7 cellular contexts compared by ENCODE assay signal in the genomic region with DNA sequence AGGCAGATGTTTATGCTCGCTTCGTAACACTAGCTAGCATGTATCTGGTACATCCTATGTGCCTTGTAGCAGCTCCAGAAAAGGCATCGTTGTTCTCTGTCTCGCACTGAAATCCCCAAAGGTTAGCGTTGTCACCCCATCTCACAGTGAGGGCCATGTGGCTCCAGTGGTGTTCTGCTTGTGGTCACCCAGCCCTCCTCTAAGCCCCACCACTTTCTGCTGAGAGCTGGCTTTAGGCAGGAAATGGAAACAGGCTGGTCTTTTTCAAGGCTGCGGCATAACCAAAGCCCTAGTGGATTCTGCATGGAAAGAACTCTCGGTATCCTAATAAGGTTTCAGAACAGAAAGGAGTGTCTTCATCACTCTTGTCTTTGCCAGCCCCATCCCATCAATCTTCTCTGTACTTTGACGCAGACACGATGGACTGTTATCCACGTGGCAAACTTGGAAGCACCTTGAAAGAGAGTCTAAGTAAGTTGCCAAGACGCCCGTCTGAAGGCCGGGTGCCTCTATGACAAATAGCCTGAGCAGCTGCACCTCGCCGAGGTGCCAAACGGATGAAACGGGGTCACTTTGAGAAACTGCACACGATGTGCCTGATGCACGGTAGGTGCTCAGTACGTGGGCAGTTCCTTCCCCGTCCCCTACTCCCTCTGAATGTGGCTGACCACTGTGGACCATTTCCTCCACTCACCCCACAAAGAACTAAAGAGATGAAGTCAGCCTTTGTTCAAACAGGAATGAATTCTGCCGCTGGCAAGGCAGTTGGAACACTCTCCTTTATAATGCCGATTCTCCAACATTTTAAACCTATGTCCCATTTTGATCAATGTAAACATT. TPM values are rescaled to one million over a fixed set of nuclear protein-coding genes. Genes with fewer than 3 reads are reported as not detected.
DNase-seq lines count a peak whose midpoint lies in the region; ATAC-seq and TF ChIP-seq lines count a peak whose summit lies in the region.

No MANE protein-coding gene starts in this region.

- H3K27me3 ChIP-seq in MG63 (no peaks in the 10 kb centered on the region), fibroblast of lung (ENCODE audit: control insufficient read depth, insufficient read depth, low read length) (no peaks in the 10 kb centered on the region)

- no peaks in the 10 kb centered on the region for H3K79me2 ChIP-seq in fibroblast of lung (ENCODE audit: control insufficient read depth, insufficient read depth, low read length)

- H3K4me1 ChIP-seq in fibroblast of lung (ENCODE audit: control insufficient read depth, extremely low read depth, insufficient read depth, low read length): peaks cover 12% of the 10 kb centered on the region

- peak overlapping the region; percentile 92 for H3K4me2 ChIP-seq in fibroblast of lung (ENCODE audit: extremely low read depth, insufficient read depth, low read length)

- H3K9me3 ChIP-seq in MG63: no peaks in the 10 kb centered on the region
- no peaks in the 10 kb centered on the region for H3K9me3 ChIP-seq in fibroblast of lung (ENCODE audit: control insufficient read depth, insufficient read depth, low read depth, low read length)

- no peaks in the 10 kb centered on the region for H4K20me1 ChIP-seq in fibroblast of lung (ENCODE audit: control insufficient read depth, extremely low read depth, insufficient read depth, low read length)

- TF ChIP-seq CTCF in fibroblast of lung (conservative IDR thresholded peaks at IDR 0.05 in 1 of 2, IDR thresholded peaks at IDR 0.05 in 1 of 2; ENCODE audit: low read depth in 1 of 2, low read length in 2 of 2): no peak

- H3K4me3 ChIP-seq in MG63: no peak overlapping the region
- peak overlapping the region in 1 of 4 experiments; percentile 11 for H3K4me3 ChIP-seq in fibroblast of lung (replicated peaks in 1 of 4; ENCODE audit: control extremely low read depth in 1 of 4, insufficient read depth in 1 of 4, low read depth in 3 of 4, low read length in 4 of 4)
- no peak overlapping the region for H3K4me3 ChIP-seq in skin epidermis

- no peak overlapping the region for H3K9ac ChIP-seq in fibroblast of lung (ENCODE audit: insufficient read depth, low read length)

- peak; percentile 16 for ATAC-seq in GM21360 (IDR thresholded peaks at IDR 0.05; ENCODE audit: unreplicated experiment)

- no peaks in the 10 kb centered on the region for H3K36me3 ChIP-seq in MG63
- no peaks in the 10 kb centered on the region for H3K36me3 ChIP-seq in fibroblast of lung (ENCODE audit: control insufficient read depth, insufficient read depth, low read length)

- peak overlapping the region; percentile 50 for H3K27ac ChIP-seq in fibroblast of lung (ENCODE audit: insufficient read depth, low read length)
- peak overlapping the region in 16 of 21 experiments; percentile 1 to 77 (median 51) for H3K27ac ChIP-seq in skin epidermis

- H2AFZ ChIP-seq in fibroblast of lung (ENCODE audit: low read length): peak overlapping the region; percentile 87

- DNase-seq in MG63: peak; percentile 86
- DNase-seq in fibroblast of lung (ENCODE audit: low read depth in 2 of 2): peak; percentile 86
- no peak for DNase-seq in NCI-H187 treated with DMSO at 0.1 percent for 48 hours (lab: John Stamatoyannopoulos, UW)
- DNase-seq in NCI-H345 treated with DMSO at 0.1 percent for 48 hours (lab: John Stamatoyannopoulos, UW; ENCODE audit: unreplicated experiment): no peak
- no peak for DNase-seq in stimulated activated naive CD4-positive, alpha-beta T cell treated with Interleukin-2 at 50 U/mL for 16 hours (lab: John Stamatoyannopoulos, UW)

RNA-seq across cellular contexts. Expression of gene MEF2A, which starts 57.8 kb away (rescaled TPM):
- total RNA-seq in MG63 (2014; rRNA removed; shearing (Covaris generic); ENCODE audit: low replicate concordance): 29.1 and 68.8 TPM in 2 replicates
- total RNA-seq in fibroblast of lung: 14.9 and 24.6 TPM in 2 replicates
- polyA plus RNA-seq in fibroblast of lung: 33.5 and 40.4 TPM in 2 replicates
- 19.0 and 25.5 TPM in 2 replicates for polyA plus RNA-seq in fibroblast of lung (2012)
- 22.1 and 26.3 TPM in 2 replicates for polyA minus RNA-seq in fibroblast of lung (ENCODE audit: low replicate concordance)

Comparison
In these comparisons a context has a peak if more than half of its experiments do, and no peak if none do; other contexts are left out.
1. DNase-seq: peak in MG63 (single experiment) and fibroblast of lung (2 of 2); none in NCI-H187 treated with DMSO at 0.1 percent for 48 hours (single experiment), NCI-H345 treated with DMSO at 0.1 percent for 48 hours (single experiment) and stimulated activated naive CD4-positive, alpha-beta T cell treated with Interleukin-2 at 50 U/mL for 16 hours (single experiment).